In the genomic region with DNA sequence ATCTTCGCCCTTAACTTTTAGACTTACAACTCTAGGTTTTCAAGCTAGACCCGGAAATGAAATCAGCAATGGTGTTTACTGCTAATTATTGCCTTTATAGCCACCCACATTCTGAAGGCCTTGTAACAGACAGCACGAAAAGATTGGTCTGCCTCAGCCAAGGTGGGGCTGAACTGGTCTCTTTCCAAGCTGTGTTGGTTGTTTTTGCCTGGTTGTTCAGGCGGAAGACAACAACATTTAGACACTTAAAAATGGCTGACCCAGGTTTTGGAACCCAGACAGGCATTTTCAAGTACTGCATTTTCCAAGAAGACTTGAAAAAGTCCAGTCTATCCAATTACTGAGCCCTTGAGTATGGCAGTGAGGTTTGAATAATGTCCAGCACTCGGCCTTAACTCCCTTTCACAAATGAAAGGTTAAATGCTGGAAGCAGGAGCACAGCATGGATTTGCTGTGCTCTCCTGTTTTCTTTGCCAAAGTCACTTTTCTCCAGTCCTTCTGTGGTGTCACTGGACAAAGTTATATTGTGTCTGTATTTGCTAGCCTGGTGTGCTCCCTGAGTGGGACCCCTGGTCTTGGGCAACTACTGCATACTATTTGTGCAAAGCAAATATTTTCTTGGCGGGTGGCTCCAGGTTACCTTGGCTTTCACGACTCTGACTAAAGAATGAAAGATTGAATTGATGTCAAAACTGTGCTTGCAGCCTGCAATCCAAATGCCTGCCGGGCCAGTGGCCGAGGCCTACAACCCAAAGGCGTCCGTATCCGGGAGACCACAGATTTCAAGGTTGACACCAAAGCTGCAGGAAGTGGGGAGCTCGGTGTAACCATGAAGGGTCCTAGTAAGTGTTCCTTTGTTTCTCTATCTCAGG, we compare ENCODE assay signal across 1 cellular context.
A peak's percentile ranks its signal among the peaks of the same experiment; 100 is the strongest.
TF ChIP-seq lines count a peak whose summit lies in the region.

No MANE protein-coding gene starts in this region.

TF ChIP-seq in HepG2, 621 proteins besides CTCF, POLR2A, EP300 and RAD21 (continued from another document and continues in another):
- TF ChIP-seq BRF2 (CRISPR knock-in tag; IDR thresholded peaks at IDR 0.05) = no peak
- TF ChIP-seq SOX13 (IDR thresholded peaks at IDR 0.05) = peak; percentile 81
- TF ChIP-seq SOX13 (CRISPR knock-in tag; conservative IDR thresholded peaks at IDR 0.05 in 1 of 2, IDR thresholded peaks at IDR 0.05 in 1 of 2) = peak in 1 of 2 experiments; percentile 97; a peak in 2 of 4 replicates
- TF ChIP-seq MED8 (CRISPR knock-in tag; IDR thresholded peaks at IDR 0.05; ENCODE audit: insufficient replicate concordance) = peak; percentile 95
- no peak for TF ChIP-seq RBM39 (IDR thresholded peaks at IDR 0.05; ENCODE audit: low read depth, low read length, poor library complexity, severe bottlenecking)
- peak in 1 of 2 experiments; percentile 78; a peak in 2 of 4 replicates for TF ChIP-seq ATF4 (CRISPR knock-in tag; IDR thresholded peaks at IDR 0.05)
- peak; percentile 36; the same call in 1 of the 2 replicates for TF ChIP-seq KLF15 (CRISPR knock-in tag; IDR thresholded peaks at IDR 0.05; ENCODE audit: borderline replicate concordance)
- TF ChIP-seq ISL2 (CRISPR knock-in tag; IDR thresholded peaks at IDR 0.05) = peak; percentile 92
- peak; percentile 71; the same call in 1 of the 2 replicates for TF ChIP-seq REPIN1 (CRISPR knock-in tag; IDR thresholded peaks at IDR 0.05; ENCODE audit: borderline replicate concordance, low read depth)
- peak; percentile 36; the same call in 1 of the 2 replicates for TF ChIP-seq DR1 (CRISPR knock-in tag; IDR thresholded peaks at IDR 0.05)
- TF ChIP-seq NR2C2 (CRISPR knock-in tag; IDR thresholded peaks at IDR 0.05; ENCODE audit: borderline replicate concordance) = peak; percentile 74
- TF ChIP-seq, protein P1, sequence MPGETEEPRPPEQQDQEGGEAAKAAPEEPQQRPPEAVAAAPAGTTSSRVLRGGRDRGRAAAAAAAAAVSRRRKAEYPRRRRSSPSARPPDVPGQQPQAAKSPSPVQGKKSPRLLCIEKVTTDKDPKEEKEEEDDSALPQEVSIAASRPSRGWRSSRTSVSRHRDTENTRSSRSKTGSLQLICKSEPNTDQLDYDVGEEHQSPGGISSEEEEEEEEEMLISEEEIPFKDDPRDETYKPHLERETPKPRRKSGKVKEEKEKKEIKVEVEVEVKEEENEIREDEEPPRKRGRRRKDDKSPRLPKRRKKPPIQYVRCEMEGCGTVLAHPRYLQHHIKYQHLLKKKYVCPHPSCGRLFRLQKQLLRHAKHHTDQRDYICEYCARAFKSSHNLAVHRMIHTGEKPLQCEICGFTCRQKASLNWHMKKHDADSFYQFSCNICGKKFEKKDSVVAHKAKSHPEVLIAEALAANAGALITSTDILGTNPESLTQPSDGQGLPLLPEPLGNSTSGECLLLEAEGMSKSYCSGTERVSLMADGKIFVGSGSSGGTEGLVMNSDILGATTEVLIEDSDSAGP (CRISPR knock-in tag; IDR thresholded peaks at IDR 0.05; ENCODE audit: borderline replicate concordance) = peak; percentile 44; the same call in 1 of the 2 replicates
- TF ChIP-seq ZNF292 (CRISPR knock-in tag; IDR thresholded peaks at IDR 0.05; ENCODE audit: borderline replicate concordance, low read depth) = peak; percentile 94; the same call in 1 of the 2 replicates
- TF ChIP-seq HNF4A (CRISPR knock-in tag; IDR thresholded peaks at IDR 0.05) = peak; percentile 84
- peak; percentile 79; the same call in 1 of the 2 replicates for TF ChIP-seq ZNF232 (CRISPR knock-in tag; IDR thresholded peaks at IDR 0.05; ENCODE audit: borderline replicate concordance)
- TF ChIP-seq MAFF (IDR thresholded peaks at IDR 0.05; ENCODE audit: low read depth, low read length) = 0 out of 2 replicates have a peak, but pooled peaks have one; percentile 6
- peak; percentile 52; the same call in 1 of the 3 replicates for TF ChIP-seq MXI1 (IDR thresholded peaks at IDR 0.05; ENCODE audit: borderline replicate concordance, low read depth, low read length)
- TF ChIP-seq DDIT3 (CRISPR knock-in tag; IDR thresholded peaks at IDR 0.05) = no peak
- no peak for TF ChIP-seq RBM22 (optimal IDR thresholded peaks at IDR 0.05; ENCODE audit: low read length)
- TF ChIP-seq, protein P2, sequence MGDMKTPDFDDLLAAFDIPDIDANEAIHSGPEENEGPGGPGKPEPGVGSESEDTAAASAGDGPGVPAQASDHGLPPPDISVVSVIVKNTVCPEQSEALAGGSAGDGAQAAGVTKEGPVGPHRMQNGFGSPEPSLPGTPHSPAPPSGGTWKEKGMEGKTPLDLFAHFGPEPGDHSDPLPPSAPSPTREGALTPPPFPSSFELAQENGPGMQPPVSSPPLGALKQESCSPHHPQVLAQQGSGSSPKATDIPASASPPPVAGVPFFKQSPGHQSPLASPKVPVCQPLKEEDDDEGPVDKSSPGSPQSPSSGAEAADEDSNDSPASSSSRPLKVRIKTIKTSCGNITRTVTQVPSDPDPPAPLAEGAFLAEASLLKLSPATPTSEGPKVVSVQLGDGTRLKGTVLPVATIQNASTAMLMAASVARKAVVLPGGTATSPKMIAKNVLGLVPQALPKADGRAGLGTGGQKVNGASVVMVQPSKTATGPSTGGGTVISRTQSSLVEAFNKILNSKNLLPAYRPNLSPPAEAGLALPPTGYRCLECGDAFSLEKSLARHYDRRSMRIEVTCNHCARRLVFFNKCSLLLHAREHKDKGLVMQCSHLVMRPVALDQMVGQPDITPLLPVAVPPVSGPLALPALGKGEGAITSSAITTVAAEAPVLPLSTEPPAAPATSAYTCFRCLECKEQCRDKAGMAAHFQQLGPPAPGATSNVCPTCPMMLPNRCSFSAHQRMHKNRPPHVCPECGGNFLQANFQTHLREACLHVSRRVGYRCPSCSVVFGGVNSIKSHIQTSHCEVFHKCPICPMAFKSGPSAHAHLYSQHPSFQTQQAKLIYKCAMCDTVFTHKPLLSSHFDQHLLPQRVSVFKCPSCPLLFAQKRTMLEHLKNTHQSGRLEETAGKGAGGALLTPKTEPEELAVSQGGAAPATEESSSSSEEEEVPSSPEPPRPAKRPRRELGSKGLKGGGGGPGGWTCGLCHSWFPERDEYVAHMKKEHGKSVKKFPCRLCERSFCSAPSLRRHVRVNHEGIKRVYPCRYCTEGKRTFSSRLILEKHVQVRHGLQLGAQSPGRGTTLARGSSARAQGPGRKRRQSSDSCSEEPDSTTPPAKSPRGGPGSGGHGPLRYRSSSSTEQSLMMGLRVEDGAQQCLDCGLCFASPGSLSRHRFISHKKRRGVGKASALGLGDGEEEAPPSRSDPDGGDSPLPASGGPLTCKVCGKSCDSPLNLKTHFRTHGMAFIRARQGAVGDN (CRISPR knock-in tag; IDR thresholded peaks at IDR 0.05) = peak; percentile 68; the same call in 1 of the 2 replicates
- no peak for TF ChIP-seq ZNF235 (CRISPR knock-in tag; IDR thresholded peaks at IDR 0.05; ENCODE audit: borderline replicate concordance)
- no peak for TF ChIP-seq SMYD3 (CRISPR knock-in tag; IDR thresholded peaks at IDR 0.05)
- TF ChIP-seq FOXJ3 (CRISPR knock-in tag; IDR thresholded peaks at IDR 0.05; ENCODE audit: borderline replicate concordance) = peak; percentile 98
- TF ChIP-seq ZNF414 (CRISPR knock-in tag; IDR thresholded peaks at IDR 0.05) = peak; percentile 72; the same call in 1 of the 2 replicates
- TF ChIP-seq SP4 (CRISPR knock-in tag; IDR thresholded peaks at IDR 0.05) = peak; percentile 51; the same call in 1 of the 2 replicates
- peak; percentile 73; the same call in 1 of the 2 replicates for TF ChIP-seq PITX1 (CRISPR knock-in tag; IDR thresholded peaks at IDR 0.05)
- no peak for TF ChIP-seq POLR2AphosphoS5 (IDR thresholded peaks at IDR 0.05; ENCODE audit: low read depth, low read length)
- TF ChIP-seq ZNF136 (CRISPR knock-in tag; IDR thresholded peaks at IDR 0.05; ENCODE audit: low read depth) = 0 out of 2 replicates have a peak, but pooled peaks have one; percentile 48
- peak; percentile 48 for TF ChIP-seq YY1 (IDR thresholded peaks at IDR 0.05; ENCODE audit: insufficient read depth, insufficient replicate concordance, low read depth, low read length)
- no peak; the same call in 1 of the 2 replicates for TF ChIP-seq FOXP1 (IDR thresholded peaks at IDR 0.05)
- TF ChIP-seq FOXP1 (CRISPR knock-in tag; IDR thresholded peaks at IDR 0.05) = peak; percentile 83
- TF ChIP-seq ZNF607 (CRISPR knock-in tag; IDR thresholded peaks at IDR 0.05; ENCODE audit: borderline replicate concordance) = peak; percentile 27; the same call in 1 of the 2 replicates
- TF ChIP-seq ZHX2 (IDR thresholded peaks at IDR 0.05; ENCODE audit: low read depth) = no peak
- TF ChIP-seq ZHX2 (CRISPR knock-in tag; IDR thresholded peaks at IDR 0.05; ENCODE audit: borderline replicate concordance) = no peak
- TF ChIP-seq MLX (CRISPR knock-in tag; IDR thresholded peaks at IDR 0.05) = peak; percentile 82
- TF ChIP-seq KAT7 (CRISPR knock-in tag; IDR thresholded peaks at IDR 0.05; ENCODE audit: borderline replicate concordance) = peak; percentile 29; the same call in 1 of the 2 replicates
- TF ChIP-seq, protein P3, sequence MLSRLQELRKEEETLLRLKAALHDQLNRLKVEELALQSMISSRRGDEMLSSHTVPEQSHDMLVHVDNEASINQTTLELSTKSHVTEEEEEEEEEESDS (CRISPR knock-in tag; IDR thresholded peaks at IDR 0.05; ENCODE audit: borderline replicate concordance) = 0 out of 2 replicates have a peak, but pooled peaks have one; percentile 55
- TF ChIP-seq ZFP90 (CRISPR knock-in tag; IDR thresholded peaks at IDR 0.05; ENCODE audit: borderline replicate concordance) = 0 out of 2 replicates have a peak, but pooled peaks have one; percentile 33
- TF ChIP-seq, protein P4, sequence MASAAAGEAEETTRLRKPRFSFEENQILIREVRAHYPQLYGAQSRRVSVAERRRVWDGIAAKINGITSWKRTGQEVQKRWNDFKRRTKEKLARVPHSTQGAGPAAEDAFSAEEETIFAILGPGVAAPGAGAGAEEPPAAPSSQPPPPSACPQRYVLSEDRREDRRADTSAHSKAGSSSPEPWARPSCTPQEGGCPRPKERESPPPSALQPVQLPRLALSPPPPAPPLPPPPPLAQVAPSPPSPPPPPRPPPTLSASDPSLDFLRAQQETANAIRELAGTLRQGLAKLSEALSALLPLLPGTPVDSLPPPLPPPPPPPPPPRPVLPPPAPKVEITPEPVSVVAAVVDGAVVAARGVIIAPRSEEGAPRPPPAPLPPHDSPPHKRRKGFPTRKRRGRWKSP (CRISPR knock-in tag; IDR thresholded peaks at IDR 0.05) = peak; percentile 72; the same call in 1 of the 2 replicates
